In genomic region chr2:74009577-74009976, GRCh38 we compare ENCODE assay signal across 17 cellular contexts. TPM values are rescaled to one million over a fixed set of nuclear protein-coding genes. Genes with fewer than 3 reads are reported as not detected.
A peak's percentile ranks its signal among the peaks of the same experiment; 100 is the strongest.
DNase-seq lines count a peak whose midpoint lies in the region; ATAC-seq and TF ChIP-seq lines count a peak whose summit lies in the region.
"Had no signal": no experiment of that assay in that cellular context is flagged by ENCODE, and none has a peak within 500 bp of the region (broad histone marks: within the 10 kb centered on the region; RNA-seq: fewer than 3 reads in every experiment).

No MANE protein-coding gene starts in this region.

- peak overlapping the region in 2 of 4 donors; percentile 31 to 33 for H3K27ac ChIP-seq in body of pancreas
- H3K27ac ChIP-seq: GM23248, hepatocyte, right atrium auricular region, upper lobe of right lung had no signal

- H3K4me1 Mint-ChIP-seq in natural killer cell = peaks cover 50 to 54% of the 10 kb centered on the region in 2 donors
- peaks cover 19 to 50% of the 10 kb centered on the region in 2 donors for H3K4me1 Mint-ChIP-seq in natural killer cell treated with Interleukin-12 subunit alpha and Interleukin-12 subunit beta and Interleukin-15 and Interleukin-18, amount 100 ng/mL, for 72 hours (ENCODE audit: low read depth in 2 of 2)
- H3K4me1 Mint-ChIP-seq in neural crest cell = peaks cover 49% of the 10 kb centered on the region
- peaks cover 15% of the 10 kb centered on the region for H3K4me1 Mint-ChIP-seq in activated CD4-positive, alpha-beta T cell treated with anti-CD3 and anti-CD28 coated beads, Interleukin-2, amount 10 ng/mL, durations not matched to agents 24 days and 14 days

- no peaks in the 10 kb centered on the region for H3K27me3 Mint-ChIP-seq in natural killer cell (ENCODE audit: low read depth in 2 of 2)
- no peaks in the 10 kb centered on the region for H3K27me3 Mint-ChIP-seq in natural killer cell treated with Interleukin-12 subunit alpha and Interleukin-12 subunit beta and Interleukin-15 and Interleukin-18, amount 100 ng/mL, for 72 hours
- no peaks in the 10 kb centered on the region for H3K27me3 Mint-ChIP-seq in neural crest cell (ENCODE audit: low read depth)
- H3K27me3 Mint-ChIP-seq in activated CD4-positive, alpha-beta T cell treated with anti-CD3 and anti-CD28 coated beads, Interleukin-2, amount 10 ng/mL, durations not matched to agents 24 days and 14 days = no peaks in the 10 kb centered on the region
- H3K27me3 Mint-ChIP-seq: naive B cell had no signal

- H3K4me3 Mint-ChIP-seq in natural killer cell (no peak overlapping the region), neural crest cell (no peak overlapping the region)
- H3K4me3 Mint-ChIP-seq in natural killer cell treated with Interleukin-12 subunit alpha and Interleukin-12 subunit beta and Interleukin-15 and Interleukin-18, amount 100 ng/mL, for 72 hours = no peak overlapping the region
- no peak overlapping the region for H3K4me3 Mint-ChIP-seq in activated CD4-positive, alpha-beta T cell treated with anti-CD3 and anti-CD28 coated beads, Interleukin-2, amount 10 ng/mL, durations not matched to agents 24 days and 14 days
- H3K4me3 Mint-ChIP-seq: activated T-cell treated with anti-CD3 and anti-CD28 coated beads, Interleukin-2, amount 50 U/mL, for 72 hours had no signal

- no peaks in the 10 kb centered on the region for H3K9me3 ChIP-seq in body of pancreas
- H3K9me3 ChIP-seq: right atrium auricular region, upper lobe of right lung had no signal

- ATAC-seq in natural killer cell = no peak
- ATAC-seq in natural killer cell treated with Interleukin-12 subunit alpha and Interleukin-12 subunit beta and Interleukin-15 and Interleukin-18, amount 100 ng/mL, for 72 hours = no peak
- no peak for ATAC-seq in GM18870 (IDR thresholded peaks at IDR 0.05; ENCODE audit: unreplicated experiment)
- no peak for ATAC-seq in HG03025 (IDR thresholded peaks at IDR 0.05; ENCODE audit: low FRiP score, unreplicated experiment)
- ATAC-seq in body of pancreas = no peak
- ATAC-seq: activated T-cell treated with anti-CD3 and anti-CD28 coated beads, Interleukin-2, amount 50 U/mL, for 72 hours had no signal

- TF ChIP-seq CTCF in natural killer cell (IDR thresholded peaks at IDR 0.05) (no peak), neural crest cell (conservative IDR thresholded peaks at IDR 0.05) (no peak), body of pancreas (IDR thresholded peaks at IDR 0.05) (no peak)

- intact Hi-C loops in natural killer cell (cut with micrococcal nuclease) (loop anchor here (10.0 kb wide), 1 partner anchor 85 kb away; no protein-coding TSS in a partner anchor), body of pancreas (cut with DNase I) (no loop called here)
- intact Hi-C loops in activated CD4-positive, alpha-beta T cell treated with anti-CD3 and anti-CD28 coated beads, Interleukin-2, amount 10 ng/mL, durations not matched to agents 24 days and 14 days (cut with micrococcal nuclease) = no loop called here

- no peak overlapping the region for H3K4me3 ChIP-seq in body of pancreas
- H3K4me3 ChIP-seq: GM23248, hepatocyte, upper lobe of right lung had no signal

- H3K36me3 Mint-ChIP-seq in natural killer cell (peaks cover 5% of the 10 kb centered on the region), neural crest cell (ENCODE audit: low read depth) (peaks cover 2% of the 10 kb centered on the region)
- no peaks in the 10 kb centered on the region for H3K36me3 Mint-ChIP-seq in natural killer cell treated with Interleukin-12 subunit alpha and Interleukin-12 subunit beta and Interleukin-15 and Interleukin-18, amount 100 ng/mL, for 72 hours
- H3K36me3 Mint-ChIP-seq in activated CD4-positive, alpha-beta T cell treated with anti-CD3 and anti-CD28 coated beads, Interleukin-2, amount 10 ng/mL, durations not matched to agents 24 days and 14 days (ENCODE audit: low read depth) = peaks cover 10% of the 10 kb centered on the region
- H3K36me3 Mint-ChIP-seq: naive B cell had no signal

- H3K27ac Mint-ChIP-seq in natural killer cell = peak overlapping the region; percentile 41 to 64
- H3K27ac Mint-ChIP-seq in natural killer cell treated with Interleukin-12 subunit alpha and Interleukin-12 subunit beta and Interleukin-15 and Interleukin-18, amount 100 ng/mL, for 72 hours = no peak overlapping the region
- peak overlapping the region; percentile 83 for H3K27ac Mint-ChIP-seq in neural crest cell (ENCODE audit: unreplicated experiment)
- no peak overlapping the region for H3K27ac Mint-ChIP-seq in activated CD4-positive, alpha-beta T cell treated with anti-CD3 and anti-CD28 coated beads, Interleukin-2, amount 10 ng/mL, durations not matched to agents 24 days and 14 days
- H3K27ac Mint-ChIP-seq: activated T-cell treated with anti-CD3 and anti-CD28 coated beads, Interleukin-2, amount 50 U/mL, for 72 hours had no signal

- no peak for DNase-seq in natural killer cell
- DNase-seq in natural killer cell treated with Interleukin-12 subunit alpha and Interleukin-12 subunit beta and Interleukin-15 and Interleukin-18, amount 100 ng/mL, for 72 hours (ENCODE audit: low spot score) = no peak
- DNase-seq in ecto neural progenitor cell (ENCODE audit: low spot score) = peak; percentile 8
- DNase-seq in neural crest cell (ENCODE audit: low read depth, low spot score) = no peak
- DNase-seq in activated CD4-positive, alpha-beta T cell treated with anti-CD3 and anti-CD28 coated beads, Interleukin-2, amount 10 ng/mL, durations not matched to agents 24 days and 14 days = no peak
- no peak for DNase-seq in body of pancreas
- DNase-seq: activated T-cell treated with anti-CD3 and anti-CD28 coated beads, Interleukin-2, amount 50 U/mL, for 72 hours; amniotic stem cell; GM23248; naive B cell; NCI-H748 treated with DMSO at 0.1 percent for 48 hours; stimulated activated CD4-positive, alpha-beta T cell treated with anti-CD3 and anti-CD28 coated beads, Interleukin-2, amount 100 ng/mL, for 48 hours had no signal

- H3K4me1 ChIP-seq in body of pancreas = peaks cover 13% of the 10 kb centered on the region

- H3K9me3 Mint-ChIP-seq in natural killer cell (no peaks in the 10 kb centered on the region), neural crest cell (no peaks in the 10 kb centered on the region)
- H3K9me3 Mint-ChIP-seq in natural killer cell treated with Interleukin-12 subunit alpha and Interleukin-12 subunit beta and Interleukin-15 and Interleukin-18, amount 100 ng/mL, for 72 hours = no peaks in the 10 kb centered on the region
- H3K9me3 Mint-ChIP-seq in activated CD4-positive, alpha-beta T cell treated with anti-CD3 and anti-CD28 coated beads, Interleukin-2, amount 10 ng/mL, durations not matched to agents 24 days and 14 days = no peaks in the 10 kb centered on the region
- H3K9me3 Mint-ChIP-seq: activated T-cell treated with anti-CD3 and anti-CD28 coated beads, Interleukin-2, amount 50 U/mL, for 72 hours; naive B cell had no signal

- no peaks in the 10 kb centered on the region for H3K27me3 ChIP-seq in body of pancreas
- H3K27me3 ChIP-seq: hepatocyte, right atrium auricular region, upper lobe of right lung had no signal

- H3K36me3 ChIP-seq in body of pancreas (replicated peaks in 1 of 2; ENCODE audit: insufficient read depth in 1 of 2, low read depth in 2 of 2) = no peaks in the 10 kb centered on the region
- H3K36me3 ChIP-seq: right atrium auricular region, upper lobe of right lung had no signal

- TF ChIP-seq POLR2A in body of pancreas (IDR thresholded peaks at IDR 0.05) = no peak

RNA-seq across cellular contexts. Expression of gene TET3, which starts 24.9 kb away (rescaled TPM):
- total RNA-seq in natural killer cell = 10 to 100 TPM; 40.0 to 47.9 (median 45.3) TPM
- 10 to 100 TPM; 29.3 to 70.3 TPM for total RNA-seq in natural killer cell treated with Interleukin-12 subunit alpha and Interleukin-12 subunit beta and Interleukin-15 and Interleukin-18, amount 100 ng/mL, for 72 hours
- total RNA-seq in neural crest cell = 30.2 and 30.3 TPM in 2 replicates
- total RNA-seq in activated CD4-positive, alpha-beta T cell treated with anti-CD3 and anti-CD28 coated beads, Interleukin-2, amount 10 ng/mL, durations not matched to agents 24 days and 14 days = 20.7 and 22.0 TPM in 2 replicates
- 1 to 10 TPM; 6.7 to 7.3 TPM for total RNA-seq in body of pancreas

Comparison
In these comparisons a context has a peak if more than half of its experiments do, and no peak if none do; other contexts are left out.
1. H3K27ac Mint-ChIP-seq: peak in natural killer cell (2 of 2) and neural crest cell (single experiment); none in natural killer cell treated with Interleukin-12 subunit alpha and Interleukin-12 subunit beta and Interleukin-15 and Interleukin-18, amount 100 ng/mL, for 72 hours (0 of 2) and activated CD4-positive, alpha-beta T cell treated with anti-CD3 and anti-CD28 coated beads, Interleukin-2, amount 10 ng/mL, durations not matched to agents 24 days and 14 days (single experiment).